ENCODE assay signal across 11 cellular contexts in the genomic region with DNA sequence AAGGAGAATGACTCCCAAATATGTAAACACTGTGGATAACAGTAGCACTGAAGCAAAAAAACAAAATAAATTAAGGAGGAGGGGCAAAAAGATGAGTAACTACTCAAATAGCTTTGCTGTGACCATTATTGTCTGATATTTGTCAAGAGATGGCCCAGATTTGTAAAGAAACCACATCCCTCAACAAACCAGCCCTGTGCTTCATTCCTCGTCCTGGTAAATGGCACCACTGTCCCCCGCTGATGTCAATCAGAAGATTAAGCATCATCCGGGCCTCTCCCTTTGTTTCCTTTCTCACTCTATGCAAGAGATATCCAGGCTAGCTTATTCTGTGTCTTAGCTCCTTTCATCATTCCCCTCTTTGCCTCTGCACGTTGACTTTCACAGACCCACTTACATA.
DNase-seq lines count a peak whose midpoint lies in the region; ATAC-seq and TF ChIP-seq lines count a peak whose summit lies in the region.
"Had no signal": no experiment of that assay in that cellular context is flagged by ENCODE, and none has a peak within 500 bp of the region (broad histone marks: within the 10 kb centered on the region; RNA-seq: fewer than 3 reads in every experiment).

No MANE protein-coding gene starts in this region.

- no peaks in the 10 kb centered on the region for H3K27me3 ChIP-seq in SJSA1 (replicated peaks)
- no peaks in the 10 kb centered on the region for H3K27me3 ChIP-seq in psoas muscle (ENCODE audit: insufficient read depth in 3 of 3, low read length in 2 of 3)

- H3K4me1 ChIP-seq in SJSA1 (replicated peaks) (peaks cover 24% of the 10 kb centered on the region), psoas muscle (peaks cover 9% of the 10 kb centered on the region)

- H3K36me3 ChIP-seq in SJSA1 = peaks cover 24% of the 10 kb centered on the region
- peaks cover 0 to 32% of the 10 kb centered on the region in 2 donors for H3K36me3 ChIP-seq in psoas muscle (ENCODE audit: insufficient read depth in 1 of 2, low read depth in 1 of 2)
- H3K36me3 ChIP-seq: WERI-Rb-1 had no signal

- WGBS in psoas muscle, 3 donors = 57 to 73% (median 69%) methylated on average over 4 of the region's 4 CpGs

- no peak for TF ChIP-seq CTCF in AG10803 (conservative IDR thresholded peaks at IDR 0.05; ENCODE audit: low read length)
- no peak for TF ChIP-seq CTCF in psoas muscle (IDR thresholded peaks at IDR 0.05)

- H3K9me3 ChIP-seq in SJSA1 (replicated peaks) (no peaks in the 10 kb centered on the region), psoas muscle (no peaks in the 10 kb centered on the region)

- H3K4me3 ChIP-seq in AG10803 (ENCODE audit: low read length) (peak overlapping the region; percentile 88), SJSA1 (no peak overlapping the region), psoas muscle (peak overlapping the region; percentile 67)

- intact Hi-C loops in psoas muscle (cut with DNase I) = no loop called here

- H3K27ac ChIP-seq in SJSA1 (peak overlapping the region; percentile 91), psoas muscle (peak overlapping the region; percentile 95)
- H3K27ac ChIP-seq: WERI-Rb-1 had no signal

- ATAC-seq in psoas muscle (peak in 1 of 4 donors; percentile 22), GM21825 (IDR thresholded peaks at IDR 0.05; ENCODE audit: unreplicated experiment) (no peak), GM18498 (IDR thresholded peaks at IDR 0.05; ENCODE audit: unreplicated experiment) (no peak)

- DNase-seq in AG10803 (ENCODE audit: low read depth) (peak; percentile 78), SJSA1 (ENCODE audit: low read depth in 1 of 2, low spot score in 2 of 2) (peak; percentile 72 to 82), fibroblast of peridontal ligament (ENCODE audit: extremely low read depth) (peak; percentile 50), psoas muscle (no peak), NCI-H774 (lab: John Stamatoyannopoulos, UW) (no peak)
- DNase-seq in activated CD4-positive, alpha-beta T cell treated with anti-CD3 and anti-CD28 coated beads for 4 hours = no peak
- DNase-seq: CD8-positive, alpha-beta memory T cell; endodermal cell; WERI-Rb-1 had no signal

Comparison
In these comparisons a context has a peak if more than half of its experiments do, and no peak if none do; other contexts are left out.
1. DNase-seq: peak in AG10803 (single experiment), SJSA1 (2 of 2) and fibroblast of peridontal ligament (single experiment); none in psoas muscle (0 of 2), activated CD4-positive, alpha-beta T cell treated with anti-CD3 and anti-CD28 coated beads for 4 hours (0 of 2) and NCI-H774 (single experiment).